27 cellular contexts compared by ENCODE assay signal in the genomic region with DNA sequence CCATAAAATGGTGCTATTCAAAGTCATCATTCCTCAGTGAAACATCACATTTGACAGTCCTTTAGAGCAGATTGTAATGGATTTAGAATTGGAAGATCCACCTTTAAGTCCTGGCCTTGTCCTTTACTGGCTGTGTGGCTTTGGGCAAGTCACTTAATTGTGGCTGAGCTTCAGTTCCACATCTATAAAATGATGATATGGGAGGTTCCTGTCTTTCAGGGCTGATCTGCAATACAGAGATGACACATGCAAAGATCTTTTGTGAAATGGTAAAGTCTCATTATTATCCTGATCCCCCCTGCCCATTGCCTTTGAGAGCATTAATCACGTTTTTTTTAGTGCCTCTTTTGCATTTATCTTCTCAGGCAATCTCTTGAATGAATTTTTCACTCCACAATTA. TPM values are rescaled to one million over a fixed set of nuclear protein-coding genes. Genes with fewer than 3 reads are reported as not detected.
DNase-seq lines count a peak whose midpoint lies in the region; ATAC-seq and TF ChIP-seq lines count a peak whose summit lies in the region.
"Had no signal": no experiment of that assay in that cellular context is flagged by ENCODE, and none has a peak within 500 bp of the region (broad histone marks: within the 10 kb centered on the region; RNA-seq: fewer than 3 reads in every experiment).

No MANE protein-coding gene starts in this region.

- DNase-seq in SIG-M5 treated with dmso at 0.1 percent for 504 hours (lab: John Stamatoyannopoulos, UW; ENCODE audit: unreplicated experiment), result peak; percentile 38
- DNase-seq in SIG-M5 (lab: John Stamatoyannopoulos, UW), result no peak
- no peak for DNase-seq in naive B cell
- DNase-seq in GM13977 (ENCODE audit: low spot score), result no peak
- no peak for DNase-seq in activated CD4-positive, alpha-beta T cell treated with anti-CD3 and anti-CD28 coated beads for 1 hour
- DNase-seq in CD8-positive, alpha-beta T cell, result no peak
- DNase-seq: activated CD4-positive, alpha-beta memory T cell treated with anti-CD3 and anti-CD28 coated beads, Interleukin-2, amount 10 ng/mL, durations not matched to agents 7 days and 5 days; activated CD8-positive, alpha-beta memory T cell treated with anti-CD3 and anti-CD28 coated beads, Interleukin-2, amount 50 U/mL, for 48 hours; amygdala; CD8-positive, alpha-beta memory T cell; effector memory CD4-positive, alpha-beta T cell; head of caudate nucleus; mammary epithelial cell; NCI-H1105; NCI-H187 treated with DMSO at 0.1 percent for 48 hours; NCI-H526; sigmoid colon; stimulated activated CD4-positive, alpha-beta T cell treated with anti-CD3 and anti-CD28 coated beads, Interleukin-4, amount 100 ng/mL, for 4 hours; stimulated activated naive CD4-positive, alpha-beta T cell had no signal

- H4K20me1 ChIP-seq in OCI-LY3 (ENCODE audit: insufficient read depth, low read length), result no peaks in the 10 kb centered on the region

- H3K36me3 Mint-ChIP-seq in naive B cell, result no peaks in the 10 kb centered on the region
- no peaks in the 10 kb centered on the region for H3K36me3 Mint-ChIP-seq in CD8-positive, alpha-beta T cell
- H3K36me3 Mint-ChIP-seq: activated naive CD4-positive, alpha-beta T cell treated with anti-CD3 and anti-CD28 coated beads, Interleukin-2, amount 50 U/mL, for 24 hours had no signal

- H3K36me3 ChIP-seq in OCI-LY3 (replicated peaks; ENCODE audit: low read depth, low read length), result no peaks in the 10 kb centered on the region
- H3K36me3 ChIP-seq in CD8-positive, alpha-beta T cell (ENCODE audit: insufficient read depth, low read length), result no peaks in the 10 kb centered on the region
- H3K36me3 ChIP-seq: breast epithelium, prostate gland, sigmoid colon had no signal

- peak overlapping the region; percentile 12 to 68 (median 52) for H3K4me3 Mint-ChIP-seq in naive B cell
- no peak overlapping the region for H3K4me3 Mint-ChIP-seq in CD8-positive, alpha-beta T cell
- H3K4me3 Mint-ChIP-seq: activated CD4-positive, alpha-beta memory T cell treated with anti-CD3 and anti-CD28 coated beads, Interleukin-2, amount 10 ng/mL, durations not matched to agents 7 days and 5 days; activated naive CD4-positive, alpha-beta T cell treated with anti-CD3 and anti-CD28 coated beads, Interleukin-2, amount 50 U/mL, for 24 hours; CD8-positive, alpha-beta memory T cell had no signal

- ATAC-seq in naive B cell (ENCODE audit: low read depth in 2 of 2) (no peak), HG03469 (IDR thresholded peaks at IDR 0.05; ENCODE audit: unreplicated experiment) (no peak)
- no peak for ATAC-seq in CD8-positive, alpha-beta T cell
- ATAC-seq: activated CD4-positive, CD25-positive, alpha-beta regulatory T cell treated with anti-CD3 and anti-CD28 coated beads, Interleukin-2, amount 50 U/mL, for 24 hours; HepG2 had no signal

- TF ChIP-seq CTCF in OCI-LY3 (IDR thresholded peaks at IDR 0.05; ENCODE audit: low read depth, low read length) (no peak), GM13977 (IDR thresholded peaks at IDR 0.05; ENCODE audit: extremely low read depth, insufficient read depth, missing control alignments) (no peak)
- no peak for TF ChIP-seq CTCF in CD8-positive, alpha-beta T cell (IDR thresholded peaks at IDR 0.05)

- in situ Hi-C loops in GM13977 (cut with MboI; ENCODE audit: low pct_unique_long_range_greater_than_20kb, low sequenced_read_pairs, unreplicated experiment), result no loop called here

- H3K4me1 Mint-ChIP-seq in naive B cell, result peaks cover 31 to 44% (median 35%) of the 10 kb centered on the region in 3 donors
- peaks cover 15% of the 10 kb centered on the region for H3K4me1 Mint-ChIP-seq in CD8-positive, alpha-beta T cell (ENCODE audit: low read depth)

- H3K9me3 Mint-ChIP-seq in naive B cell, result no peaks in the 10 kb centered on the region
- H3K9me3 Mint-ChIP-seq in CD8-positive, alpha-beta T cell, result no peaks in the 10 kb centered on the region
- H3K9me3 Mint-ChIP-seq: activated CD4-positive, alpha-beta memory T cell treated with anti-CD3 and anti-CD28 coated beads, Interleukin-2, amount 10 ng/mL, durations not matched to agents 7 days and 5 days; activated naive CD4-positive, alpha-beta T cell treated with anti-CD3 and anti-CD28 coated beads, Interleukin-2, amount 50 U/mL, for 24 hours; CD8-positive, alpha-beta memory T cell had no signal

- no peaks in the 10 kb centered on the region for H3K79me2 ChIP-seq in OCI-LY3 (ENCODE audit: low read length)

- no peak overlapping the region for H3K4me3 ChIP-seq in OCI-LY3 (ENCODE audit: low read length)
- H3K4me3 ChIP-seq in CD8-positive, alpha-beta T cell (ENCODE audit: low read depth, low read length), result no peak overlapping the region
- H3K4me3 ChIP-seq: breast epithelium, prostate gland had no signal

- no peak overlapping the region for H3K9ac ChIP-seq in OCI-LY3 (ENCODE audit: low read length)

- no peaks in the 10 kb centered on the region for H3K27me3 Mint-ChIP-seq in naive B cell
- no peaks in the 10 kb centered on the region for H3K27me3 Mint-ChIP-seq in CD8-positive, alpha-beta T cell (ENCODE audit: low read depth)

- CTCF ChIA-PET in CD8-positive, alpha-beta T cell (lab: Charles Lee), result interaction anchor here (1.2 kb wide), 1 partner anchor 35 kb away, joined by 3 read pairs; no protein-coding TSS in a partner anchor

- no peak overlapping the region for H3K27ac ChIP-seq in OCI-LY3 (ENCODE audit: low read length)
- H3K27ac ChIP-seq in CD8-positive, alpha-beta T cell (ENCODE audit: low read depth, low read length), result no peak overlapping the region
- H3K27ac ChIP-seq: 22Rv1, breast epithelium, prostate gland had no signal

- H3K4me2 ChIP-seq in OCI-LY3 (ENCODE audit: low read length), result peak overlapping the region; percentile 22

- no peaks in the 10 kb centered on the region for H3K27me3 ChIP-seq in OCI-LY3 (ENCODE audit: low read depth, low read length)
- H3K27me3 ChIP-seq in CD8-positive, alpha-beta T cell (ENCODE audit: insufficient read depth, low read length), result no peaks in the 10 kb centered on the region
- H3K27me3 ChIP-seq: breast epithelium, sigmoid colon had no signal

- intact Hi-C loops in CD8-positive, alpha-beta T cell (cut with DNase I, micrococcal nuclease), result no loop called here

- H3K4me1 ChIP-seq in OCI-LY3 (ENCODE audit: low read length), result peaks cover 23% of the 10 kb centered on the region
- H3K4me1 ChIP-seq in CD8-positive, alpha-beta T cell (ENCODE audit: insufficient read depth, low read length), result no peaks in the 10 kb centered on the region
- H3K4me1 ChIP-seq: breast epithelium, prostate gland had no signal

- H2AFZ ChIP-seq in OCI-LY3 (ENCODE audit: low read depth, low read length), result no peak overlapping the region

- H3K9me3 ChIP-seq in OCI-LY3 (ENCODE audit: insufficient read depth, low read length), result no peaks in the 10 kb centered on the region
- H3K9me3 ChIP-seq in CD8-positive, alpha-beta T cell (ENCODE audit: low read length), result no peaks in the 10 kb centered on the region
- H3K9me3 ChIP-seq: breast epithelium, prostate gland, sigmoid colon had no signal

- POLR2A ChIA-PET in CD8-positive, alpha-beta T cell (lab: Charles Lee), result no interaction called here

- peak overlapping the region in 3 of 6 donors; percentile 38 to 69 (median 59) for H3K27ac Mint-ChIP-seq in naive B cell
- no peak overlapping the region for H3K27ac Mint-ChIP-seq in CD8-positive, alpha-beta T cell
- H3K27ac Mint-ChIP-seq: activated CD4-positive, alpha-beta memory T cell treated with anti-CD3 and anti-CD28 coated beads, Interleukin-2, amount 10 ng/mL, durations not matched to agents 7 days and 5 days; activated naive CD4-positive, alpha-beta T cell treated with anti-CD3 and anti-CD28 coated beads, Interleukin-2, amount 50 U/mL, for 24 hours; CD8-positive, alpha-beta memory T cell had no signal

RNA-seq across cellular contexts. Expression of a gene that starts 58.2 kb away (rescaled TPM):
- 100 to 1,000 TPM in 1 of 6 donors, 10 to 100 TPM in 5; 59.6 to 100 (median 75.3) TPM for polyA plus RNA-seq in naive B cell (ENCODE audit: low read depth in 6 of 6)
- 100 to 1,000 TPM; 355 to 361 TPM for total RNA-seq in CD8-positive, alpha-beta T cell
